8 cellular contexts compared by ENCODE assay signal in genomic region chr4:1167244-1167949, GRCh38. TPM values are rescaled to one million over a fixed set of nuclear protein-coding genes. Genes with fewer than 3 reads are reported as not detected.
DNase-seq lines count a peak whose midpoint lies in the region; ATAC-seq and TF ChIP-seq lines count a peak whose summit lies in the region.

No MANE protein-coding gene starts in this region.

- peak; percentile 86 to 87 for TF ChIP-seq RAD21 in liver (IDR thresholded peaks at IDR 0.05)

- peak; percentile 47 for DNase-seq in AG04450 (ENCODE audit: low read depth, low spot score)
- DNase-seq in NCI-H510A (lab: John Stamatoyannopoulos, UW), result peak; percentile 62
- DNase-seq in activated CD4-positive, alpha-beta T cell treated with anti-CD3 and anti-CD28 coated beads for 36 hours, result peak; percentile 95
- DNase-seq in dedifferentiated amniotic fluid mesenchymal stem cell (ENCODE audit: extremely low spot score), result peak; percentile 60
- peak; percentile 89 for DNase-seq in stimulated activated CD4-positive, alpha-beta T cell treated with anti-CD3 and anti-CD28 coated beads, Interleukin-4, amount 100 ng/mL, for 1 hour

- H3K36me3 ChIP-seq in liver (ENCODE audit: control insufficient read depth in 4 of 4, insufficient read depth in 3 of 4, low read depth in 1 of 4, low read length in 3 of 4), result peaks cover 1 to 6% (median 6%) of the 10 kb centered on the region in 4 donors

- H3K27ac ChIP-seq in AG04450 (ENCODE audit: low read depth, low read length), result peak overlapping the region; percentile 47
- H3K27ac ChIP-seq in liver (ENCODE audit: low read depth in 1 of 2, low read length in 2 of 2), result peak overlapping the region; percentile 53 to 69

- intact Hi-C loops in activated CD4-positive, alpha-beta T cell treated with anti-CD3 and anti-CD28 coated beads for 36 hours (cut with DNase I, micrococcal nuclease), result loop anchor here (1.0 to 5.0 kb wide), 12 partner anchors 35 to 185 kb away; partner anchors contain the start of genes CTBP1 (in 1 of the 2), MAEA (in 1 of the 2) and UVSSA (in 1 of the 2)

- peaks cover 3 to 34% (median 11%) of the 10 kb centered on the region in 4 donors for H3K4me1 ChIP-seq in liver (ENCODE audit: control insufficient read depth in 4 of 4, insufficient read depth in 4 of 4, low read length in 3 of 4)

- H3K36me3 Mint-ChIP-seq in activated CD4-positive, alpha-beta T cell treated with anti-CD3 and anti-CD28 coated beads for 36 hours (ENCODE audit: low read depth), result no peaks in the 10 kb centered on the region

- H3K9me3 ChIP-seq in AG04450 (ENCODE audit: control insufficient read depth, insufficient read depth, low read length) (peaks cover 30% of the 10 kb centered on the region), liver (ENCODE audit: control insufficient read depth in 4 of 4, low read length in 3 of 4) (no peaks in the 10 kb centered on the region)

- H3K27me3 ChIP-seq in AG04450 (ENCODE audit: control insufficient read depth, insufficient read depth, low read length) (peaks cover 5% of the 10 kb centered on the region), liver (ENCODE audit: control insufficient read depth in 4 of 4, insufficient read depth in 4 of 4, low read length in 3 of 4) (no peaks in the 10 kb centered on the region)

- 9% methylated on average over 51 of the region's 51 CpGs for WGBS in liver

- TF ChIP-seq CTCF in AG04450 (IDR thresholded peaks at IDR 0.05; ENCODE audit: low read depth, low read length) (peak; percentile 95), liver (IDR thresholded peaks at IDR 0.05; ENCODE audit: low read depth, low read length, missing input control) (peak; percentile 86)

- H3K27ac Mint-ChIP-seq in activated CD4-positive, alpha-beta T cell treated with anti-CD3 and anti-CD28 coated beads for 36 hours, result peak overlapping the region; percentile 76

- peak overlapping the region; percentile 73 for H3K4me3 Mint-ChIP-seq in activated CD4-positive, alpha-beta T cell treated with anti-CD3 and anti-CD28 coated beads for 36 hours

- POLR2A ChIA-PET in AG04450 (lab: Yijun Ruan, JAX), result interaction anchor here (0.9 to 1.4 kb wide), 2 partner anchors 32 to 82 kb away, joined by 3 read pairs; no protein-coding TSS in a partner anchor
- POLR2A ChIA-PET in activated CD4-positive, alpha-beta T cell treated with anti-CD3 and anti-CD28 coated beads for 36 hours (lab: Charles Lee), result interaction anchor here (0.5 to 0.6 kb wide), 2 partner anchors 12 to 101 kb away, joined by 3 read pairs; no protein-coding TSS in a partner anchor

- peak overlapping the region; percentile 33 to 34 for H3K9ac ChIP-seq in liver (ENCODE audit: low read depth in 1 of 2, low read length in 2 of 2)

- CTCF ChIA-PET in AG04450 (lab: Charles Lee), result interaction anchor here (0.5 to 2.2 kb wide), 12 partner anchors 11 to 514 kb away, joined by 3 to 7 read pairs (median 4); no protein-coding TSS in a partner anchor
- CTCF ChIA-PET in activated CD4-positive, alpha-beta T cell treated with anti-CD3 and anti-CD28 coated beads for 36 hours (lab: Charles Lee), result interaction anchor here (0.5 to 4.0 kb wide), 16 partner anchors 8 to 365 kb away, joined by 3 to 23 read pairs (median 4); no protein-coding TSS in a partner anchor

- ATAC-seq in GM18909 (IDR thresholded peaks at IDR 0.05; ENCODE audit: poor library complexity, unreplicated experiment) (peak; percentile 85), HG03175 (IDR thresholded peaks at IDR 0.05; ENCODE audit: unreplicated experiment) (peak; percentile 82)
- peak; percentile 92 for ATAC-seq in activated CD4-positive, alpha-beta T cell treated with anti-CD3 and anti-CD28 coated beads for 36 hours

- H3K27me3 Mint-ChIP-seq in activated CD4-positive, alpha-beta T cell treated with anti-CD3 and anti-CD28 coated beads for 36 hours, result peaks cover 15% of the 10 kb centered on the region

- H3K4me3 ChIP-seq in AG04450 (ENCODE audit: low read depth, low read length) (peak overlapping the region; percentile 50), liver (ENCODE audit: low read depth in 1 of 3, low read length in 3 of 3) (peak overlapping the region; percentile 59 to 76 (median 61))

- H3K4me1 Mint-ChIP-seq in activated CD4-positive, alpha-beta T cell treated with anti-CD3 and anti-CD28 coated beads for 36 hours, result peaks cover 22% of the 10 kb centered on the region

- H3K9me3 Mint-ChIP-seq in activated CD4-positive, alpha-beta T cell treated with anti-CD3 and anti-CD28 coated beads for 36 hours (ENCODE audit: low read depth), result no peaks in the 10 kb centered on the region

TF ChIP-seq in liver, 16 proteins besides CTCF, POLR2A, EP300 and RAD21:
- TF ChIP-seq REST (IDR thresholded peaks at IDR 0.05), result no peak

RNA-seq across cellular contexts. Expression of gene SPON2, which starts 5.0 kb away (rescaled TPM):
- 132 and 190 TPM in 2 replicates for polyA plus RNA-seq in AG04450 (2011; rRNA removed)
- polyA minus RNA-seq in AG04450 (2011; rRNA and poly(A)+ RNA removed), result 33.8 and 39.0 TPM in 2 replicates
- total RNA-seq in activated CD4-positive, alpha-beta T cell treated with anti-CD3 and anti-CD28 coated beads for 36 hours, result 1 to 10 TPM; 7.5 to 8.5 TPM
- 10 to 100 TPM; 35.7 to 80.3 TPM for total RNA-seq in liver
- 10 to 100 TPM; 64.5 to 80.2 TPM for polyA plus RNA-seq in liver

RNA-seq across cellular contexts. Expression of gene RNF212, which starts 54.0 kb away (rescaled TPM):
- polyA plus RNA-seq in AG04450 (2011; rRNA removed), result 0.52 and 0.88 TPM in 2 replicates
- 0.14 TPM in 1 of 2 replicates, not detected in the other for polyA minus RNA-seq in AG04450 (2011; rRNA and poly(A)+ RNA removed)
- 1 to 10 TPM; 2.4 to 5.6 TPM for total RNA-seq in activated CD4-positive, alpha-beta T cell treated with anti-CD3 and anti-CD28 coated beads for 36 hours
- under 1 TPM in 1 of 2 donors, not detected in 1; 0.47 TPM for total RNA-seq in liver
- under 1 TPM; 0.32 to 0.38 TPM for polyA plus RNA-seq in liver

Comparison
In these comparisons a context has a peak if more than half of its experiments do, and no peak if none do; other contexts are left out.
1. Peak in every context shown above with its lines: DNase-seq, ATAC-seq, H3K4me3 ChIP-seq and H3K27ac ChIP-seq.